Comparison of ENCODE assay signal across 1 cellular context in the genomic region with DNA sequence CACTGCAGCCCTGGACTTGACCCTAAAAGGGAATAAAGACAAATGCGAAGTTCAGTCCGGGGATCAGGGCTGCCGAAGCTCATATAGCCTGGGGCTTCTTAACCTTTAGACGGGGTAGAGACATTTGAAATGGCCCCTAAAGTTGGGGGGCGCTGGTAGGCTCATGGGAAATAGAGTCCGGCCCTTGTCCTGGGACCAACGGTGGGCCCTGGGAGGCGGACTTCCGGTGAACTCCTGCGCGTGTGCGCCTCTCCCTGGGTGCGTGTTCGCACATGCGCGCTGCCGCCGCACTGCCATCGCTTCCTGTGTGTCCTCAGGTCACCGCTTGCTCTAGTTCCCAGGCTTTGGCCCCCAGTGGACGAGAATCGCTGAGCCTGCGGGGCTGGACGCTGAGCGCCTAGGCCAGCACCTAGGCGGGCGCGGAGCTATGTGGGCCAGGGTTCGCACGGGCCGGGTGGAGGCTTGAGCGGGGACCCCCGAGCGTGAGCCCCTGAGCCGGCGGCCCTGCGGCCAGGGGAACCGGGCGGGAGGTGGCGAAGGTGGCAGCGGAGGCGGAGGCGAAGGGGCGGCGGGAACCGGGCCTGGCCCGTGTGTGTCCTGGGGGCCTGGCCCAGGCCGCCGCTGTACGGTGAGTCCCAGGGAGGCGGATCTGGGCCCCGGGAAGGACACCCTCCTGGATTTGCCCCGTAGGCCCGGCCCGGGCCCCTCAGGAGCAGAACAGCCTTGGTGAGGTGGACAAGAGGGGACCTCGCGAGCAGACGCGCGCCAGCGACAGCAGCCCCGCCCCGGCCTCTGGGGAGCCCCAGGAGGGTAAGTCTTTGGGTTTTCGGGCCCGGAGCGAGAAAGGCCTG.
TF ChIP-seq lines count a peak whose summit lies in the region.

No MANE protein-coding gene starts in this region.

TF ChIP-seq in HepG2, 621 proteins besides CTCF, POLR2A, EP300 and RAD21 (continued from another document and continues in another):
- TF ChIP-seq, protein P1, sequence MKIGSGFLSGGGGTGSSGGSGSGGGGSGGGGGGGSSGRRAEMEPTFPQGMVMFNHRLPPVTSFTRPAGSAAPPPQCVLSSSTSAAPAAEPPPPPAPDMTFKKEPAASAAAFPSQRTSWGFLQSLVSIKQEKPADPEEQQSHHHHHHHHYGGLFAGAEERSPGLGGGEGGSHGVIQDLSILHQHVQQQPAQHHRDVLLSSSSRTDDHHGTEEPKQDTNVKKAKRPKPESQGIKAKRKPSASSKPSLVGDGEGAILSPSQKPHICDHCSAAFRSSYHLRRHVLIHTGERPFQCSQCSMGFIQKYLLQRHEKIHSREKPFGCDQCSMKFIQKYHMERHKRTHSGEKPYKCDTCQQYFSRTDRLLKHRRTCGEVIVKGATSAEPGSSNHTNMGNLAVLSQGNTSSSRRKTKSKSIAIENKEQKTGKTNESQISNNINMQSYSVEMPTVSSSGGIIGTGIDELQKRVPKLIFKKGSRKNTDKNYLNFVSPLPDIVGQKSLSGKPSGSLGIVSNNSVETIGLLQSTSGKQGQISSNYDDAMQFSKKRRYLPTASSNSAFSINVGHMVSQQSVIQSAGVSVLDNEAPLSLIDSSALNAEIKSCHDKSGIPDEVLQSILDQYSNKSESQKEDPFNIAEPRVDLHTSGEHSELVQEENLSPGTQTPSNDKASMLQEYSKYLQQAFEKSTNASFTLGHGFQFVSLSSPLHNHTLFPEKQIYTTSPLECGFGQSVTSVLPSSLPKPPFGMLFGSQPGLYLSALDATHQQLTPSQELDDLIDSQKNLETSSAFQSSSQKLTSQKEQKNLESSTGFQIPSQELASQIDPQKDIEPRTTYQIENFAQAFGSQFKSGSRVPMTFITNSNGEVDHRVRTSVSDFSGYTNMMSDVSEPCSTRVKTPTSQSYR (CRISPR knock-in tag; IDR thresholded peaks at IDR 0.05; ENCODE audit: borderline replicate concordance): no peak
- no peak; the same call in 1 of the 2 replicates for TF ChIP-seq FOSL2 (CRISPR knock-in tag; IDR thresholded peaks at IDR 0.05)
- peak; percentile 90 for TF ChIP-seq KLF12 (CRISPR knock-in tag; IDR thresholded peaks at IDR 0.05; ENCODE audit: borderline replicate concordance)
- TF ChIP-seq SAP130 (CRISPR knock-in tag; IDR thresholded peaks at IDR 0.05; ENCODE audit: low read depth): peak; percentile 95
- TF ChIP-seq ZSCAN20 (CRISPR knock-in tag; IDR thresholded peaks at IDR 0.05; ENCODE audit: borderline replicate concordance): no peak; the same call in 1 of the 2 replicates
- TF ChIP-seq, protein P2, sequence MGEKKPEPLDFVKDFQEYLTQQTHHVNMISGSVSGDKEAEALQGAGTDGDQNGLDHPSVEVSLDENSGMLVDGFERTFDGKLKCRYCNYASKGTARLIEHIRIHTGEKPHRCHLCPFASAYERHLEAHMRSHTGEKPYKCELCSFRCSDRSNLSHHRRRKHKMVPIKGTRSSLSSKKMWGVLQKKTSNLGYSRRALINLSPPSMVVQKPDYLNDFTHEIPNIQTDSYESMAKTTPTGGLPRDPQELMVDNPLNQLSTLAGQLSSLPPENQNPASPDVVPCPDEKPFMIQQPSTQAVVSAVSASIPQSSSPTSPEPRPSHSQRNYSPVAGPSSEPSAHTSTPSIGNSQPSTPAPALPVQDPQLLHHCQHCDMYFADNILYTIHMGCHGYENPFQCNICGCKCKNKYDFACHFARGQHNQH (CRISPR knock-in tag; IDR thresholded peaks at IDR 0.05): peak; percentile 57; the same call in 1 of the 2 replicates
- TF ChIP-seq KLF6 (CRISPR knock-in tag; IDR thresholded peaks at IDR 0.05): peak; percentile 90; the same call in 1 of the 2 replicates
- TF ChIP-seq ZNF446 (CRISPR knock-in tag; IDR thresholded peaks at IDR 0.05): peak; percentile 76; the same call in 1 of the 2 replicates
- no peak; the same call in 1 of the 2 replicates for TF ChIP-seq ZNF350 (CRISPR knock-in tag; IDR thresholded peaks at IDR 0.05; ENCODE audit: borderline replicate concordance, low read depth)
- TF ChIP-seq ZNF557 (CRISPR knock-in tag; IDR thresholded peaks at IDR 0.05): peak; percentile 54
- no peak for TF ChIP-seq SOX13 (IDR thresholded peaks at IDR 0.05)
- TF ChIP-seq SOX13 (CRISPR knock-in tag; conservative IDR thresholded peaks at IDR 0.05 in 1 of 2, IDR thresholded peaks at IDR 0.05 in 1 of 2): peak in 1 of 2 experiments; percentile 20; a peak in 2 of 4 replicates
- TF ChIP-seq ATM (IDR thresholded peaks at IDR 0.05; ENCODE audit: borderline replicate concordance): no peak
- peak; percentile 28; the same call in 1 of the 2 replicates for TF ChIP-seq ZFP90 (CRISPR knock-in tag; IDR thresholded peaks at IDR 0.05; ENCODE audit: borderline replicate concordance)
- TF ChIP-seq GTF3A (CRISPR knock-in tag; conservative IDR thresholded peaks at IDR 0.05): no peak
- TF ChIP-seq SMAD3 (CRISPR knock-in tag; IDR thresholded peaks at IDR 0.05): peak; percentile 28; the same call in 1 of the 2 replicates
- TF ChIP-seq, protein P3, sequence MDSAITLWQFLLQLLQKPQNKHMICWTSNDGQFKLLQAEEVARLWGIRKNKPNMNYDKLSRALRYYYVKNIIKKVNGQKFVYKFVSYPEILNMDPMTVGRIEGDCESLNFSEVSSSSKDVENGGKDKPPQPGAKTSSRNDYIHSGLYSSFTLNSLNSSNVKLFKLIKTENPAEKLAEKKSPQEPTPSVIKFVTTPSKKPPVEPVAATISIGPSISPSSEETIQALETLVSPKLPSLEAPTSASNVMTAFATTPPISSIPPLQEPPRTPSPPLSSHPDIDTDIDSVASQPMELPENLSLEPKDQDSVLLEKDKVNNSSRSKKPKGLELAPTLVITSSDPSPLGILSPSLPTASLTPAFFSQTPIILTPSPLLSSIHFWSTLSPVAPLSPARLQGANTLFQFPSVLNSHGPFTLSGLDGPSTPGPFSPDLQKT (CRISPR knock-in tag; IDR thresholded peaks at IDR 0.05; ENCODE audit: borderline replicate concordance): 0 out of 2 replicates have a peak, but pooled peaks have one; percentile 59
- TF ChIP-seq KLF13 (CRISPR knock-in tag; IDR thresholded peaks at IDR 0.05): no peak
- peak; percentile 85; the same call in 1 of the 2 replicates for TF ChIP-seq CAMTA2 (CRISPR knock-in tag; IDR thresholded peaks at IDR 0.05; ENCODE audit: borderline replicate concordance)
- TF ChIP-seq, protein P4, sequence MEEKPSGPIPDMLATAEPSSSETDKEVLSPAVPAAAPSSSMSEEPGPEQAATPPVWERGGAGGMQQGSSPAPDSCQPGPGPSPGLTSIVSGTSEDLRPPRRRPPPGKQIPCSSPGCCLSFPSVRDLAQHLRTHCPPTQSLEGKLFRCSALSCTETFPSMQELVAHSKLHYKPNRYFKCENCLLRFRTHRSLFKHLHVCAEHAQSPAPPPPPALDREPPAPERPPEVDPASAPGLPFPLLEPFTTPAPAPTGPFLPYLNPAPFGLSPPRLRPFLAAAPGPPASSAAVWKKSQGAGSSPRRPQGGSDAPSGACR (CRISPR knock-in tag; IDR thresholded peaks at IDR 0.05): peak; percentile 76
- TF ChIP-seq FOXA3 (CRISPR knock-in tag; IDR thresholded peaks at IDR 0.05): peak; percentile 46
- TF ChIP-seq, protein P5, sequence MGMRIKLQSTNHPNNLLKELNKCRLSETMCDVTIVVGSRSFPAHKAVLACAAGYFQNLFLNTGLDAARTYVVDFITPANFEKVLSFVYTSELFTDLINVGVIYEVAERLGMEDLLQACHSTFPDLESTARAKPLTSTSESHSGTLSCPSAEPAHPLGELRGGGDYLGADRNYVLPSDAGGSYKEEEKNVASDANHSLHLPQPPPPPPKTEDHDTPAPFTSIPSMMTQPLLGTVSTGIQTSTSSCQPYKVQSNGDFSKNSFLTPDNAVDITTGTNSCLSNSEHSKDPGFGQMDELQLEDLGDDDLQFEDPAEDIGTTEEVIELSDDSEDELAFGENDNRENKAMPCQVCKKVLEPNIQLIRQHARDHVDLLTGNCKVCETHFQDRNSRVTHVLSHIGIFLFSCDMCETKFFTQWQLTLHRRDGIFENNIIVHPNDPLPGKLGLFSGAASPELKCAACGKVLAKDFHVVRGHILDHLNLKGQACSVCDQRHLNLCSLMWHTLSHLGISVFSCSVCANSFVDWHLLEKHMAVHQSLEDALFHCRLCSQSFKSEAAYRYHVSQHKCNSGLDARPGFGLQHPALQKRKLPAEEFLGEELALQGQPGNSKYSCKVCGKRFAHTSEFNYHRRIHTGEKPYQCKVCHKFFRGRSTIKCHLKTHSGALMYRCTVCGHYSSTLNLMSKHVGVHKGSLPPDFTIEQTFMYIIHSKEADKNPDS (CRISPR knock-in tag; IDR thresholded peaks at IDR 0.05): peak; percentile 60; the same call in 1 of the 2 replicates
- TF ChIP-seq ZNF225 (CRISPR knock-in tag; IDR thresholded peaks at IDR 0.05): 0 out of 2 replicates have a peak, but pooled peaks have one; percentile 41
- peak; percentile 92 for TF ChIP-seq NCOA1 (CRISPR knock-in tag; IDR thresholded peaks at IDR 0.05)
- no peak for TF ChIP-seq HNRNPH1 (optimal IDR thresholded peaks at IDR 0.05; ENCODE audit: low read depth, low read length)
- no peak for TF ChIP-seq ZNF549 (CRISPR knock-in tag; IDR thresholded peaks at IDR 0.05)
- peak; percentile 89 for TF ChIP-seq BRD4 (CRISPR knock-in tag; IDR thresholded peaks at IDR 0.05)
- TF ChIP-seq ZNF747 (CRISPR knock-in tag; IDR thresholded peaks at IDR 0.05; ENCODE audit: borderline replicate concordance): no peak
- no peak; the same call in 1 of the 2 replicates for TF ChIP-seq HDAC2 (CRISPR knock-in tag; IDR thresholded peaks at IDR 0.05)
- TF ChIP-seq HNRNPK (IDR thresholded peaks at IDR 0.05; ENCODE audit: low read depth, low read length, poor library complexity, severe bottlenecking): no peak
- TF ChIP-seq AKAP8 (CRISPR knock-in tag; IDR thresholded peaks at IDR 0.05): peak; percentile 78; the same call in 1 of the 2 replicates
- no peak for TF ChIP-seq TOE1 (CRISPR knock-in tag; IDR thresholded peaks at IDR 0.05)
- TF ChIP-seq, protein P6, sequence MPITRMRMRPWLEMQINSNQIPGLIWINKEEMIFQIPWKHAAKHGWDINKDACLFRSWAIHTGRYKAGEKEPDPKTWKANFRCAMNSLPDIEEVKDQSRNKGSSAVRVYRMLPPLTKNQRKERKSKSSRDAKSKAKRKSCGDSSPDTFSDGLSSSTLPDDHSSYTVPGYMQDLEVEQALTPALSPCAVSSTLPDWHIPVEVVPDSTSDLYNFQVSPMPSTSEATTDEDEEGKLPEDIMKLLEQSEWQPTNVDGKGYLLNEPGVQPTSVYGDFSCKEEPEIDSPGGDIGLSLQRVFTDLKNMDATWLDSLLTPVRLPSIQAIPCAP (CRISPR knock-in tag; IDR thresholded peaks at IDR 0.05; ENCODE audit: low read depth): no peak
- peak; percentile 94 for TF ChIP-seq ELF1 (CRISPR knock-in tag; IDR thresholded peaks at IDR 0.05)
- TF ChIP-seq ZEB1 (IDR thresholded peaks at IDR 0.05; ENCODE audit: insufficient replicate concordance, low read depth): no peak
- TF ChIP-seq NCOR1 (IDR thresholded peaks at IDR 0.05; ENCODE audit: borderline replicate concordance, low read length): peak; percentile 33; the same call in 1 of the 2 replicates
- no peak for TF ChIP-seq CBX2 (IDR thresholded peaks at IDR 0.05; ENCODE audit: low read depth, low read length)
- TF ChIP-seq CBX2 (CRISPR knock-in tag; IDR thresholded peaks at IDR 0.05; ENCODE audit: low read depth): no peak
- no peak for TF ChIP-seq U2AF2 (IDR thresholded peaks at IDR 0.05; ENCODE audit: low read depth, low read length)
- TF ChIP-seq ZNF17 (CRISPR knock-in tag; IDR thresholded peaks at IDR 0.05): no peak
- TF ChIP-seq IRF2 (CRISPR knock-in tag; IDR thresholded peaks at IDR 0.05): peak; percentile 32; the same call in 1 of the 2 replicates
- TF ChIP-seq ZNF780A (CRISPR knock-in tag; IDR thresholded peaks at IDR 0.05): no peak
- TF ChIP-seq ZNF713 (CRISPR knock-in tag; IDR thresholded peaks at IDR 0.05): no peak
- TF ChIP-seq ZNF619 (CRISPR knock-in tag; IDR thresholded peaks at IDR 0.05): peak; percentile 91; the same call in 1 of the 2 replicates
- TF ChIP-seq POGZ (CRISPR knock-in tag; IDR thresholded peaks at IDR 0.05): peak; percentile 78
- TF ChIP-seq MEF2D (CRISPR knock-in tag; IDR thresholded peaks at IDR 0.05): no peak
- peak; percentile 86 for TF ChIP-seq TAF1 (CRISPR knock-in tag; IDR thresholded peaks at IDR 0.05)
- peak; percentile 53; the same call in 1 of the 2 replicates for TF ChIP-seq ZNF724P (CRISPR knock-in tag; IDR thresholded peaks at IDR 0.05; ENCODE audit: borderline replicate concordance)
- TF ChIP-seq, protein P7, sequence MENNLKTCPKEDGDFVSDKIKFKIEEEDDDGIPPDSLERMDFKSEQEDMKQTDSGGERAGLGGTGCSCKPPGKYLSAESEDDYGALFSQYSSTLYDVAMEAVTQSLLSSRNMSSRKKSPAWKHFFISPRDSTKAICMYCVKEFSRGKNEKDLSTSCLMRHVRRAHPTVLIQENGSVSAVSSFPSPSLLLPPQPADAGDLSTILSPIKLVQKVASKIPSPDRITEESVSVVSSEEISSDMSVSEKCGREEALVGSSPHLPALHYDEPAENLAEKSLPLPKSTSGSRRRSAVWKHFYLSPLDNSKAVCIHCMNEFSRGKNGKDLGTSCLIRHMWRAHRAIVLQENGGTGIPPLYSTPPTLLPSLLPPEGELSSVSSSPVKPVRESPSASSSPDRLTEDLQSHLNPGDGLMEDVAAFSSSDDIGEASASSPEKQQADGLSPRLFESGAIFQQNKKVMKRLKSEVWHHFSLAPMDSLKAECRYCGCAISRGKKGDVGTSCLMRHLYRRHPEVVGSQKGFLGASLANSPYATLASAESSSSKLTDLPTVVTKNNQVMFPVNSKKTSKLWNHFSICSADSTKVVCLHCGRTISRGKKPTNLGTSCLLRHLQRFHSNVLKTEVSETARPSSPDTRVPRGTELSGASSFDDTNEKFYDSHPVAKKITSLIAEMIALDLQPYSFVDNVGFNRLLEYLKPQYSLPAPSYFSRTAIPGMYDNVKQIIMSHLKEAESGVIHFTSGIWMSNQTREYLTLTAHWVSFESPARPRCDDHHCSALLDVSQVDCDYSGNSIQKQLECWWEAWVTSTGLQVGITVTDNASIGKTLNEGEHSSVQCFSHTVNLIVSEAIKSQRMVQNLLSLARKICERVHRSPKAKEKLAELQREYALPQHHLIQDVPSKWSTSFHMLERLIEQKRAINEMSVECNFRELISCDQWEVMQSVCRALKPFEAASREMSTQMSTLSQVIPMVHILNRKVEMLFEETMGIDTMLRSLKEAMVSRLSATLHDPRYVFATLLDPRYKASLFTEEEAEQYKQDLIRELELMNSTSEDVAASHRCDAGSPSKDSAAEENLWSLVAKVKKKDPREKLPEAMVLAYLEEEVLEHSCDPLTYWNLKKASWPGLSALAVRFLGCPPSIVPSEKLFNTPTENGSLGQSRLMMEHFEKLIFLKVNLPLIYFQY (CRISPR knock-in tag; IDR thresholded peaks at IDR 0.05; ENCODE audit: borderline replicate concordance): 0 out of 2 replicates have a peak, but pooled peaks have one; percentile 7
